In the genomic region with DNA sequence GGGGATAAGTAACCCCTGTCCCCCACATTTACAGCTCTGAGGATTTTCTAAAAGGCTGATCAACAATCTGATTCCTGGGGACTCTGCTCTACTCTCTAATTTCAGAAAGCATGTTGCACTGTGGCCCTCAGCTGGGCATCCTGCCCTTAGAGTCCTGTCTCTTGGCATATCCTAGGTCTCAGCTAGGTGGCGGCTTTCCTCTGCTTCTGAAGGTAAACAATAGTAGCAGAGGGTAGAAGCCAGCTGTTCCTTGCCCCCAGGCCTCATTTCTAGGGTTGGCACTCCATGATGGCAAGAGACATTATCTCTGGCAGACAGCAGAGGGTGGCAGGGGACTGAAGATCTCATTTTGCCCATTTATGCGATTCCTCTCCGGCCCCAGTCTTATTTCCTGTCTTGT, we compare ENCODE assay signal across 1 cellular context.
TF ChIP-seq lines count a peak whose summit lies in the region.

No MANE protein-coding gene starts in this region.

TF ChIP-seq in H1, 55 proteins besides CTCF, POLR2A, EP300 and RAD21 (continued from another document):
- TF ChIP-seq ZNF274 (IDR thresholded peaks at IDR 0.05; ENCODE audit: borderline replicate concordance, extremely low read depth, low read length) = no peak
- TF ChIP-seq NRF1 (IDR thresholded peaks at IDR 0.05; ENCODE audit: low read depth, low read length) = no peak
- TF ChIP-seq CHD1 (IDR thresholded peaks at IDR 0.05; ENCODE audit: low read depth, low read length) = no peak
- no peak for TF ChIP-seq SP2 (IDR thresholded peaks at IDR 0.05; ENCODE audit: low read length)
- no peak for TF ChIP-seq KDM4A (IDR thresholded peaks at IDR 0.05; ENCODE audit: low read depth, low read length, severe bottlenecking)
- TF ChIP-seq JUN (IDR thresholded peaks at IDR 0.05; ENCODE audit: low read depth, low read length) = no peak
- no peak for TF ChIP-seq BCL11A (IDR thresholded peaks at IDR 0.05; ENCODE audit: low read depth in 2 of 2, low read length in 2 of 2)
- TF ChIP-seq MAFK (IDR thresholded peaks at IDR 0.05; ENCODE audit: low read depth, low read length) = no peak
- TF ChIP-seq, protein P1, sequence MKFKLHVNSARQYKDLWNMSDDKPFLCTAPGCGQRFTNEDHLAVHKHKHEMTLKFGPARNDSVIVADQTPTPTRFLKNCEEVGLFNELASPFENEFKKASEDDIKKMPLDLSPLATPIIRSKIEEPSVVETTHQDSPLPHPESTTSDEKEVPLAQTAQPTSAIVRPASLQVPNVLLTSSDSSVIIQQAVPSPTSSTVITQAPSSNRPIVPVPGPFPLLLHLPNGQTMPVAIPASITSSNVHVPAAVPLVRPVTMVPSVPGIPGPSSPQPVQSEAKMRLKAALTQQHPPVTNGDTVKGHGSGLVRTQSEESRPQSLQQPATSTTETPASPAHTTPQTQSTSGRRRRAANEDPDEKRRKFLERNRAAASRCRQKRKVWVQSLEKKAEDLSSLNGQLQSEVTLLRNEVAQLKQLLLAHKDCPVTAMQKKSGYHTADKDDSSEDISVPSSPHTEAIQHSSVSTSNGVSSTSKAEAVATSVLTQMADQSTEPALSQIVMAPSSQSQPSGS (IDR thresholded peaks at IDR 0.05; ENCODE audit: low read length) = no peak
- TF ChIP-seq SIX5 (IDR thresholded peaks at IDR 0.05; ENCODE audit: low read depth, low read length) = no peak
TF ChIP-seq in H1: peak in this region for 0.
